Comparison of ENCODE assay signal across 1 cellular context in the genomic region with DNA sequence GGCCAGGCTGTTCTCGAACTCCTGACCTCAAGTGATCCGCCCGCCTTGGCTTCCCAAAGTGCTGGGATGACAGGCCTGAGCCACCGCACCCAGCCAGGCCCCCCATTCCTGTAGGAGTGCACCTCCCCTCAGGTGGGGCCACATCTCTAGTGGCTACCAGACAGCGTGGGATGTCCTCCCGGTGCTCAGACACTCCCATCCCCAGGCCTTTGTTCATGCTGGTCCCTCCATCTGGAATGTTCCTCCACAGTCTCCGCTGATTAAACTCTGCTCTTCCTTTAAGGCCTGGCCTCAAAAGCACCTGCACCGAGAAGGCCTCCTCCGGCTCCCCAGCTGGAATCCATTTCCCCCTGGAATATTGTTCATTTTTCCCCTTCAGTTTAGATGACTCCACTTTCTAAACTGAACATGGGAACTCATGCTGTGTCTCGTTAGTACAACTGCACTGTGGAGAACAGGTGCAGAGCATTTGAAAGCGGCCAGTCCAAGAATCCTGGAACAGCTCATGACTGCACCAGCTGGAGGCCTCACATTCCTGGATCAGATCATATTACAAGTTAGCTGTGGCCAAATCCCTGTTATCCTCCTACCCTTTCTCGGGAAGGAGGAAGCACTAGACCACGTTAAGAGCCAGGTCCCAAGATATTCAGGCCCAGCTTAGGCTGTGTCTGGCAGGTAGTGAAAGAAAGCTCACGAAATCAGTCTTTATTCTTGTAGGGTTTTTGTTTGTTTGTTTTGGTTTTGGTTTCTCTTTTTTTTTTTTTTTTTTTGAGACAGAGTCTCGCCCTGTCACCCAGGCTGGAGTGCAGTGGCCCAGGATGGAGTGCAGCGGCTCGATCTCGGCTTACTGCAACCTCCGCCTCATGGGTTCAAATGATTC.
TF ChIP-seq lines count a peak whose summit lies in the region.

No MANE protein-coding gene starts in this region.

TF ChIP-seq in HEK293, 187 proteins besides CTCF, POLR2A, EP300 and RAD21 (continued from another document):
- TF ChIP-seq ZNF449 (tag by site-specific recombination; IDR thresholded peaks at IDR 0.05) (peak; percentile 48; the same call in 1 of the 2 replicates), REST (tag by site-specific recombination; IDR thresholded peaks at IDR 0.05) (0 out of 2 replicates have a peak, but pooled peaks have one; percentile 21), GLIS1 (tag by site-specific recombination; IDR thresholded peaks at IDR 0.05) (peak; percentile 74), ZBTB7A (tag by site-specific recombination; IDR thresholded peaks at IDR 0.05; ENCODE audit: low read depth) (no peak), KLF10 (tag by site-specific recombination; IDR thresholded peaks at IDR 0.05) (peak; percentile 84), ZSCAN16 (tag by site-specific recombination; IDR thresholded peaks at IDR 0.05) (no peak), ZNF311 (tag by site-specific recombination; IDR thresholded peaks at IDR 0.05; ENCODE audit: borderline replicate concordance) (no peak), ZNF366 (tag by site-specific recombination; conservative IDR thresholded peaks at IDR 0.05) (peak; percentile 84), ZNF184 (tag by site-specific recombination; IDR thresholded peaks at IDR 0.05) (peak; percentile 83), ZNF423 (tag by site-specific recombination; IDR thresholded peaks at IDR 0.05) (no peak), ZIC2 (tag by site-specific recombination; IDR thresholded peaks at IDR 0.05) (peak; percentile 95), FEZF1 (tag by site-specific recombination; IDR thresholded peaks at IDR 0.05) (peak; percentile 69; the same call in 1 of the 2 replicates), PRDM1 (tag by site-specific recombination; IDR thresholded peaks at IDR 0.05) (peak; percentile 85), IKZF3 (tag by site-specific recombination; IDR thresholded peaks at IDR 0.05) (peak; percentile 83), SCRT2 (tag by site-specific recombination; IDR thresholded peaks at IDR 0.05) (peak; percentile 59; the same call in 1 of the 2 replicates), ZNF121 (tag by site-specific recombination; IDR thresholded peaks at IDR 0.05) (0 out of 2 replicates have a peak, but pooled peaks have one; percentile 9), ZBTB17 (tag by site-specific recombination; IDR thresholded peaks at IDR 0.05) (peak; percentile 89), ZNF837 (tag by site-specific recombination; IDR thresholded peaks at IDR 0.05) (no peak), ZEB2 (tag by site-specific recombination; IDR thresholded peaks at IDR 0.05) (peak; percentile 78), ZSCAN23 (tag by site-specific recombination; IDR thresholded peaks at IDR 0.05) (no peak), MZF1 (tag by site-specific recombination; IDR thresholded peaks at IDR 0.05; ENCODE audit: borderline replicate concordance) (peak; percentile 74; the same call in 1 of the 2 replicates), ZNF335 (tag by site-specific recombination; conservative IDR thresholded peaks at IDR 0.05) (peak; percentile 83), ZNF2 (tag by site-specific recombination; IDR thresholded peaks at IDR 0.05) (peak; percentile 72)
TF ChIP-seq in HEK293: peak in this region for 46.
